10 cellular contexts compared by ENCODE assay signal in genomic region chr6:127441881-127442280, GRCh38. TPM values are rescaled to one million over a fixed set of nuclear protein-coding genes. Genes with fewer than 3 reads are reported as not detected.
"Had no signal": no experiment of that assay in that cellular context is flagged by ENCODE, and none has a peak within 500 bp of the region (broad histone marks: within the 10 kb centered on the region; RNA-seq: fewer than 3 reads in every experiment).

No MANE protein-coding gene starts in this region.

- H3K36me3 ChIP-seq: HAP-1 had no signal

- H3K9ac ChIP-seq: KMS-11 had no signal

- H2AFZ ChIP-seq: GM23338 had no signal

- DNase-seq: H7, HFFc6, Karpas-422, KBM-7 had no signal

- ATAC-seq: GM23338, HCT116 had no signal

- H3K27ac ChIP-seq: KMS-11 had no signal

- H3K4me2 ChIP-seq: GM23338, KMS-11 had no signal

- FAIRE-seq: HTR-8/SVneo had no signal

- H3K4me1 ChIP-seq: HAP-1 had no signal

- H3K9me3 ChIP-seq: HAP-1 had no signal

- H3K4me3 ChIP-seq: GM23338, HAP-1 had no signal

RNA-seq across cellular contexts. Expression of gene KIAA0408, which starts 17.3 kb away (rescaled TPM):
- total RNA-seq: HT-29 had no signal
